In genomic region chr16:85667841-85668413, GRCh38 we compare ENCODE assay signal across 2 cellular contexts.
TF ChIP-seq lines count a peak whose summit lies in the region.

No MANE protein-coding gene starts in this region.

TF ChIP-seq in WTC11, 78 proteins besides CTCF, POLR2A, EP300 and RAD21:
- no peak for TF ChIP-seq ATF2 (CRISPR knock-in tag; IDR thresholded peaks at IDR 0.05; ENCODE audit: borderline replicate concordance, low read depth)
- no peak for TF ChIP-seq EMX1 (CRISPR knock-in tag; IDR thresholded peaks at IDR 0.05)
- no peak for TF ChIP-seq ATF1 (CRISPR knock-in tag; IDR thresholded peaks at IDR 0.05)
- no peak for TF ChIP-seq STAT6 (CRISPR knock-in tag; conservative IDR thresholded peaks at IDR 0.05; ENCODE audit: low read depth)

TF ChIP-seq in HepG2, 621 proteins besides CTCF, POLR2A, EP300 and RAD21:
- TF ChIP-seq ZBTB44 (CRISPR knock-in tag; IDR thresholded peaks at IDR 0.05) (no peak), AFF4 (CRISPR knock-in tag; IDR thresholded peaks at IDR 0.05) (no peak), EZH2 (conservative IDR thresholded peaks at IDR 0.05; ENCODE audit: low read depth, low read length) (no peak), NR1H2 (CRISPR knock-in tag; IDR thresholded peaks at IDR 0.05; ENCODE audit: borderline replicate concordance, low read depth) (no peak), DPF2 (CRISPR knock-in tag; IDR thresholded peaks at IDR 0.05; ENCODE audit: borderline replicate concordance, low read depth) (no peak), ZBTB43 (CRISPR knock-in tag; conservative IDR thresholded peaks at IDR 0.05) (no peak), PTBP1 (IDR thresholded peaks at IDR 0.05; ENCODE audit: low read depth, low read length, poor library complexity, severe bottlenecking) (no peak), DMTF1 (CRISPR knock-in tag; IDR thresholded peaks at IDR 0.05) (no peak), ZSCAN25 (CRISPR knock-in tag; IDR thresholded peaks at IDR 0.05) (no peak), ZNF550 (CRISPR knock-in tag; IDR thresholded peaks at IDR 0.05; ENCODE audit: borderline replicate concordance) (no peak)
- TF ChIP-seq, protein P1, sequence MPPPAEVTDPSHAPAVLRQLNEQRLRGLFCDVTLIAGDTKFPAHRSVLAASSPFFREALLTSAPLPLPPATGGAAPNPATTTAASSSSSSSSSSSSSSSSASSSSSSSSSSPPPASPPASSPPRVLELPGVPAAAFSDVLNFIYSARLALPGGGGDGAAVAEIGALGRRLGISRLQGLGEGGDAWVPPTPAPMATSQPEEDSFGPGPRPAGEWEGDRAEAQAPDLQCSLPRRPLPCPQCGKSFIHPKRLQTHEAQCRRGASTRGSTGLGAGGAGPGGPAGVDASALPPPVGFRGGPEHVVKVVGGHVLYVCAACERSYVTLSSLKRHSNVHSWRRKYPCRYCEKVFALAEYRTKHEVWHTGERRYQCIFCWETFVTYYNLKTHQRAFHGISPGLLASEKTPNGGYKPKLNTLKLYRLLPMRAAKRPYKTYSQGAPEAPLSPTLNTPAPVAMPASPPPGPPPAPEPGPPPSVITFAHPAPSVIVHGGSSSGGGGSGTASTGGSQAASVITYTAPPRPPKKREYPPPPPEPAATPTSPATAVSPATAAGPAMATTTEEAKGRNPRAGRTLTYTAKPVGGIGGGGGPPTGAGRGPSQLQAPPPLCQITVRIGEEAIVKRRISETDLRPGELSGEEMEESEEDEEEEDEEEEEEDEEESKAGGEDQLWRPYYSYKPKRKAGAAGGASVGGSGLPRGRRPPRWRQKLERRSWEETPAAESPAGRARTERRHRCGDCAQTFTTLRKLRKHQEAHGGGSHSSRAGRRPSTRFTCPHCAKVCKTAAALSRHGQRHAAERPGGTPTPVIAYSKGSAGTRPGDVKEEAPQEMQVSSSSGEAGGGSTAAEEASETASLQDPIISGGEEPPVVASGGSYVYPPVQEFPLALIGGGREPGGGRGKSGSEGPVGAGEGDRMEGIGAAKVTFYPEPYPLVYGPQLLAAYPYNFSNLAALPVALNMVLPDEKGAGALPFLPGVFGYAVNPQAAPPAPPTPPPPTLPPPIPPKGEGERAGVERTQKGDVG (CRISPR knock-in tag; IDR thresholded peaks at IDR 0.05; ENCODE audit: borderline replicate concordance): no peak
- TF ChIP-seq, protein P2, sequence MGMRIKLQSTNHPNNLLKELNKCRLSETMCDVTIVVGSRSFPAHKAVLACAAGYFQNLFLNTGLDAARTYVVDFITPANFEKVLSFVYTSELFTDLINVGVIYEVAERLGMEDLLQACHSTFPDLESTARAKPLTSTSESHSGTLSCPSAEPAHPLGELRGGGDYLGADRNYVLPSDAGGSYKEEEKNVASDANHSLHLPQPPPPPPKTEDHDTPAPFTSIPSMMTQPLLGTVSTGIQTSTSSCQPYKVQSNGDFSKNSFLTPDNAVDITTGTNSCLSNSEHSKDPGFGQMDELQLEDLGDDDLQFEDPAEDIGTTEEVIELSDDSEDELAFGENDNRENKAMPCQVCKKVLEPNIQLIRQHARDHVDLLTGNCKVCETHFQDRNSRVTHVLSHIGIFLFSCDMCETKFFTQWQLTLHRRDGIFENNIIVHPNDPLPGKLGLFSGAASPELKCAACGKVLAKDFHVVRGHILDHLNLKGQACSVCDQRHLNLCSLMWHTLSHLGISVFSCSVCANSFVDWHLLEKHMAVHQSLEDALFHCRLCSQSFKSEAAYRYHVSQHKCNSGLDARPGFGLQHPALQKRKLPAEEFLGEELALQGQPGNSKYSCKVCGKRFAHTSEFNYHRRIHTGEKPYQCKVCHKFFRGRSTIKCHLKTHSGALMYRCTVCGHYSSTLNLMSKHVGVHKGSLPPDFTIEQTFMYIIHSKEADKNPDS (CRISPR knock-in tag; IDR thresholded peaks at IDR 0.05): no peak
- TF ChIP-seq, protein P3, sequence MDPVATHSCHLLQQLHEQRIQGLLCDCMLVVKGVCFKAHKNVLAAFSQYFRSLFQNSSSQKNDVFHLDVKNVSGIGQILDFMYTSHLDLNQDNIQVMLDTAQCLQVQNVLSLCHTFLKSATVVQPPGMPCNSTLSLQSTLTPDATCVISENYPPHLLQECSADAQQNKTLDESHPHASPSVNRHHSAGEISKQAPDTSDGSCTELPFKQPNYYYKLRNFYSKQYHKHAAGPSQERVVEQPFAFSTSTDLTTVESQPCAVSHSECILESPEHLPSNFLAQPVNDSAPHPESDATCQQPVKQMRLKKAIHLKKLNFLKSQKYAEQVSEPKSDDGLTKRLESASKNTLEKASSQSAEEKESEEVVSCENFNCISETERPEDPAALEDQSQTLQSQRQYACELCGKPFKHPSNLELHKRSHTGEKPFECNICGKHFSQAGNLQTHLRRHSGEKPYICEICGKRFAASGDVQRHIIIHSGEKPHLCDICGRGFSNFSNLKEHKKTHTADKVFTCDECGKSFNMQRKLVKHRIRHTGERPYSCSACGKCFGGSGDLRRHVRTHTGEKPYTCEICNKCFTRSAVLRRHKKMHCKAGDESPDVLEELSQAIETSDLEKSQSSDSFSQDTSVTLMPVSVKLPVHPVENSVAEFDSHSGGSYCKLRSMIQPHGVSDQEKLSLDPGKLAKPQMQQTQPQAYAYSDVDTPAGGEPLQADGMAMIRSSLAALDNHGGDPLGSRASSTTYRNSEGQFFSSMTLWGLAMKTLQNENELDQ (CRISPR knock-in tag; IDR thresholded peaks at IDR 0.05; ENCODE audit: borderline replicate concordance): no peak
